Comparison of ENCODE assay signal across 8 cellular contexts in the genomic region with DNA sequence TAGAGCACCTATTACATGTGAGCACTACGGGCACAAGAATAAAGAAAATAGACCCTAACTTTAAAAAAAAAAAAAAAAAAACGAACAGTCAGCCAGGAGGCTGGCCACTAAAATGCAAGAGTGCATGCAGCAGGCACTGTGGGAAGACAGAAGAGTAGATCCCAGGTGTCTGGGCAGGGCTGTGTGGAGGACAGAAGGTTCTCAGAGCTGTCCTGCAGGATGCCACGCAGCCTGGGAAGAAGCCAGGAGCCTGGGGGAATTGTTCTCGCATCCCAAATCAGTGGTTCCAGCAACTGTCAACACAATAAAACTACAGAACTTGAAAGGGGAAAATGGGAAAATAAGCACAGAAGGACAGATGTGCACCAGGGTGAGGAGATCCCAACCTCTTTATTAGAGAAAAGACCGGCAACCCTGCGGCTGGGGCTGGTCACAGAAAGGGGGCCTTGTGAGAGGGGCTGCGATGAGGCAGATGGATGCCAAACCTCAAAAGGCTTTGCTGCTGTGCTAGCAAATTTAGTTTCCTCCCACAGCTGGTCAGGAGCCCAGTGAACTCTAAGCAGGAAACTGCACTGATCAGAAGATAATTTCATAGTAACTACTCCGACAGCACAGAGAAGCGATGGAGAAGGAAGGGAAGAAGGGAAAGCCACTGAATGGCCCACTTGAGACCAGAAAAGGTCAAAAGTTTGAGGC. TPM values are rescaled to one million over a fixed set of nuclear protein-coding genes. Genes with fewer than 3 reads are reported as not detected.
A peak's percentile ranks its signal among the peaks of the same experiment; 100 is the strongest.
DNase-seq lines count a peak whose midpoint lies in the region; ATAC-seq and TF ChIP-seq lines count a peak whose summit lies in the region.

No MANE protein-coding gene starts in this region.

- no peak for TF ChIP-seq CTCF in upper lobe of left lung (IDR thresholded peaks at IDR 0.05)

- peak overlapping the region; percentile 51 for H3K4me3 Mint-ChIP-seq in activated naive CD8-positive, alpha-beta T cell
- H3K4me3 Mint-ChIP-seq in activated naive CD8-positive, alpha-beta T cell treated with anti-CD3 and anti-CD28 coated beads for 36 hours, result no peak overlapping the region
- peak overlapping the region; percentile 69 for H3K4me3 Mint-ChIP-seq in activated T-helper 1 cell treated with anti-CD3 and anti-CD28 coated beads, Interleukin-12 subunit alpha, Interleukin-12 subunit beta, Interleukin-2, Interleukin-4 antibody, amounts not matched to agents 30 ng/mL and 10 ng/mL and 1 ng/mL, durations not matched to agents 14 hours and 24 hours and 36 hours

- no peak for TF ChIP-seq POLR2A in upper lobe of left lung (IDR thresholded peaks at IDR 0.05)

- H3K4me3 ChIP-seq in upper lobe of left lung, result peak overlapping the region in 2 of 4 donors; percentile 2 to 14

- peak in 1 of 2 donors; percentile 57 for ATAC-seq in upper lobe of left lung (ENCODE audit: low FRiP score in 2 of 2)
- no peak for ATAC-seq in GM18511 (IDR thresholded peaks at IDR 0.05; ENCODE audit: unreplicated experiment)
- no peak for ATAC-seq in GM18909 (IDR thresholded peaks at IDR 0.05; ENCODE audit: poor library complexity, unreplicated experiment)

- no peaks in the 10 kb centered on the region for H3K36me3 ChIP-seq in upper lobe of left lung

- 17% methylated on average over 9 of the region's 9 CpGs for WGBS in upper lobe of left lung, 2 donors

- peaks cover 55% of the 10 kb centered on the region for H3K4me1 Mint-ChIP-seq in activated naive CD8-positive, alpha-beta T cell (ENCODE audit: low read depth)
- H3K4me1 Mint-ChIP-seq in activated naive CD8-positive, alpha-beta T cell treated with anti-CD3 and anti-CD28 coated beads for 36 hours, result peaks cover 56% of the 10 kb centered on the region
- peaks cover 67% of the 10 kb centered on the region for H3K4me1 Mint-ChIP-seq in activated T-helper 1 cell treated with anti-CD3 and anti-CD28 coated beads, Interleukin-12 subunit alpha, Interleukin-12 subunit beta, Interleukin-2, Interleukin-4 antibody, amounts not matched to agents 30 ng/mL and 10 ng/mL and 1 ng/mL, durations not matched to agents 14 hours and 24 hours and 36 hours (ENCODE audit: low read depth)

- peaks cover 33 to 64% (median 58%) of the 10 kb centered on the region in 4 donors for H3K4me1 ChIP-seq in upper lobe of left lung

- H3K9me3 Mint-ChIP-seq in activated naive CD8-positive, alpha-beta T cell (ENCODE audit: low read depth), result no peaks in the 10 kb centered on the region
- no peaks in the 10 kb centered on the region for H3K9me3 Mint-ChIP-seq in activated naive CD8-positive, alpha-beta T cell treated with anti-CD3 and anti-CD28 coated beads for 36 hours
- H3K9me3 Mint-ChIP-seq in activated T-helper 1 cell treated with anti-CD3 and anti-CD28 coated beads, Interleukin-12 subunit alpha, Interleukin-12 subunit beta, Interleukin-2, Interleukin-4 antibody, amounts not matched to agents 30 ng/mL and 10 ng/mL and 1 ng/mL, durations not matched to agents 14 hours and 24 hours and 36 hours, result no peaks in the 10 kb centered on the region

- peaks cover 3% of the 10 kb centered on the region for H3K36me3 Mint-ChIP-seq in activated naive CD8-positive, alpha-beta T cell
- peaks cover 4% of the 10 kb centered on the region for H3K36me3 Mint-ChIP-seq in activated naive CD8-positive, alpha-beta T cell treated with anti-CD3 and anti-CD28 coated beads for 36 hours
- H3K36me3 Mint-ChIP-seq in activated T-helper 1 cell treated with anti-CD3 and anti-CD28 coated beads, Interleukin-12 subunit alpha, Interleukin-12 subunit beta, Interleukin-2, Interleukin-4 antibody, amounts not matched to agents 30 ng/mL and 10 ng/mL and 1 ng/mL, durations not matched to agents 14 hours and 24 hours and 36 hours (ENCODE audit: low read depth), result peaks cover 8% of the 10 kb centered on the region

- no peak for DNase-seq in activated naive CD8-positive, alpha-beta T cell treated with anti-CD3 and anti-CD28 coated beads for 36 hours
- no peak for DNase-seq in activated T-helper 1 cell treated with anti-CD3 and anti-CD28 coated beads, Interleukin-12 subunit alpha, Interleukin-12 subunit beta, Interleukin-2, Interleukin-4 antibody, amounts not matched to agents 30 ng/mL and 10 ng/mL and 1 ng/mL, durations not matched to agents 14 hours and 24 hours and 36 hours (ENCODE audit: low spot score)
- DNase-seq in iris pigment epithelial cell (ENCODE audit: low read depth) (peak; percentile 47), upper lobe of left lung (peak in 1 of 2 donors; percentile 35), NCI-H2227 (lab: John Stamatoyannopoulos, UW; ENCODE audit: unreplicated experiment) (no peak)

- no peak for TF ChIP-seq EP300 in upper lobe of left lung (IDR thresholded peaks at IDR 0.05)

- intact Hi-C loops in activated T-helper 1 cell treated with anti-CD3 and anti-CD28 coated beads, Interleukin-12 subunit alpha, Interleukin-12 subunit beta, Interleukin-2, Interleukin-4 antibody, amounts not matched to agents 30 ng/mL and 10 ng/mL and 1 ng/mL, durations not matched to agents 14 hours and 24 hours and 36 hours (cut with micrococcal nuclease), result loop anchor here (1.0 to 5.0 kb wide), 3 partner anchors 8 to 39 kb away; no protein-coding TSS in a partner anchor

- peak overlapping the region; percentile 48 to 81 (median 60) for H3K27ac ChIP-seq in upper lobe of left lung

- no peaks in the 10 kb centered on the region for H3K27me3 ChIP-seq in upper lobe of left lung

- no peaks in the 10 kb centered on the region for H3K27me3 Mint-ChIP-seq in activated naive CD8-positive, alpha-beta T cell
- no peaks in the 10 kb centered on the region for H3K27me3 Mint-ChIP-seq in activated naive CD8-positive, alpha-beta T cell treated with anti-CD3 and anti-CD28 coated beads for 36 hours
- H3K27me3 Mint-ChIP-seq in activated T-helper 1 cell treated with anti-CD3 and anti-CD28 coated beads, Interleukin-12 subunit alpha, Interleukin-12 subunit beta, Interleukin-2, Interleukin-4 antibody, amounts not matched to agents 30 ng/mL and 10 ng/mL and 1 ng/mL, durations not matched to agents 14 hours and 24 hours and 36 hours (ENCODE audit: insufficient read depth), result no peaks in the 10 kb centered on the region

- H3K27ac Mint-ChIP-seq in activated naive CD8-positive, alpha-beta T cell, result peak overlapping the region; percentile 18
- no peak overlapping the region for H3K27ac Mint-ChIP-seq in activated naive CD8-positive, alpha-beta T cell treated with anti-CD3 and anti-CD28 coated beads for 36 hours
- H3K27ac Mint-ChIP-seq in activated T-helper 1 cell treated with anti-CD3 and anti-CD28 coated beads, Interleukin-12 subunit alpha, Interleukin-12 subunit beta, Interleukin-2, Interleukin-4 antibody, amounts not matched to agents 30 ng/mL and 10 ng/mL and 1 ng/mL, durations not matched to agents 14 hours and 24 hours and 36 hours, result peak overlapping the region; percentile 59

- no peaks in the 10 kb centered on the region for H3K9me3 ChIP-seq in upper lobe of left lung

RNA-seq across cellular contexts. Expression of a gene that starts 30.9 kb away (rescaled TPM):
- total RNA-seq in activated naive CD8-positive, alpha-beta T cell treated with anti-CD3 and anti-CD28 coated beads for 36 hours, result 1 to 10 TPM; 3.5 to 3.9 TPM
- total RNA-seq in activated T-helper 1 cell treated with anti-CD3 and anti-CD28 coated beads, Interleukin-12 subunit alpha, Interleukin-12 subunit beta, Interleukin-2, Interleukin-4 antibody, amounts not matched to agents 30 ng/mL and 10 ng/mL and 1 ng/mL, durations not matched to agents 14 hours and 24 hours and 36 hours, result 12.2 and 13.4 TPM in 2 replicates
- 10 to 100 TPM; 26.4 to 45.1 (median 41.8) TPM for total RNA-seq in upper lobe of left lung
